Comparison of ENCODE assay signal across 19 cellular contexts in the genomic region with DNA sequence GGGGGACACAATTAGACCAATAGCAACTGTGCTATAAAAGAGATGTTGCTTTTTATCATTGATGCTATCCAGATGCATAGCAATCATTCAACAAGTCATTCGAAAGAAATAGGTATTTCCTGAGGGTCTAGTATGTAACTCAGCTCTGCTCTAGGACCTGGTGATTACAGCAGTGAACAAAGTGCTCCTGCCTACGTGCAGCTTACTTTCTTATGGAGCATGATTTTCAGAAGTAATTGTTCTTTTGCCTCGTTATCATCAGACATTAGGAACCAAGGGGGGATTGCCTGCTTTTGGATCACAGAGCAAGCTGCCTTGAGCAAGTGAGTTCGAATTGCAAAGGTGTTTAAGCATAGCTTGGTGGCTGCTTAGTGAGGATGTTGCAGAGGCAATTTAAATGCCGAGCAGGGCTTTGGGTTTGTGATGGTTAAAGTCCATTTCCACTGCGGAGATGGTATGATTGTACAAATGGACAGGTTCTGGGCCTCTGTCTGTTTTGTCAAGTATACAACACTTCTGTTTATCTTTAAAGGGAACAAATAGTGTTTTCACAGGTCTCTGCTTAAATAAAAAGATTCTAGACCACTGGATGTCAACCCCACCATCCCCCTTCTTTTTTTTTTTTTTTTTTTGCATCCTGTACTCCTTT. TPM values are rescaled to one million over a fixed set of nuclear protein-coding genes. Genes with fewer than 3 reads are reported as not detected.
DNase-seq lines count a peak whose midpoint lies in the region; ATAC-seq and TF ChIP-seq lines count a peak whose summit lies in the region.
"Had no signal": no experiment of that assay in that cellular context is flagged by ENCODE, and none has a peak within 500 bp of the region (broad histone marks: within the 10 kb centered on the region; RNA-seq: fewer than 3 reads in every experiment).

No MANE protein-coding gene starts in this region.

- peaks cover 31% of the 10 kb centered on the region for H3K9me3 Mint-ChIP-seq in Caco-2 (ENCODE audit: unreplicated experiment)
- H3K9me3 Mint-ChIP-seq: CD4-positive, alpha-beta T cell; CD8-positive, alpha-beta memory T cell had no signal

- WGBS in esophagus muscularis mucosa = 93% methylated on average over 6 of the region's 6 CpGs
- 71% methylated on average over 6 of the region's 6 CpGs for WGBS in liver

- peak overlapping the region; percentile 13 for H3K27ac Mint-ChIP-seq in Caco-2 (ENCODE audit: unreplicated experiment)
- H3K27ac Mint-ChIP-seq: B cell; CD4-positive, alpha-beta T cell; HFFc6 had no signal

- no peak for TF ChIP-seq RAD21 in liver (IDR thresholded peaks at IDR 0.05)

- peaks cover 6% of the 10 kb centered on the region for H3K36me3 Mint-ChIP-seq in Caco-2 (ENCODE audit: insufficient read depth, unreplicated experiment)
- H3K36me3 Mint-ChIP-seq: CD14-positive monocyte had no signal

- H3K4me1 Mint-ChIP-seq in Caco-2 (ENCODE audit: low read depth, unreplicated experiment) = peaks cover 26% of the 10 kb centered on the region

- no peak for ATAC-seq in HG03139 (IDR thresholded peaks at IDR 0.05; ENCODE audit: unreplicated experiment)

- POLR2A ChIA-PET in Caco-2 (lab: Charles Lee) = no interaction called here

- no peak for TF ChIP-seq CTCF in Caco-2 (IDR thresholded peaks at IDR 0.05; ENCODE audit: insufficient read depth in 1 of 2, low read depth in 1 of 2, low read length in 1 of 2, severe bottlenecking in 1 of 2, unreplicated experiment in 1 of 2)
- no peak for TF ChIP-seq CTCF in esophagus muscularis mucosa (IDR thresholded peaks at IDR 0.05)
- TF ChIP-seq CTCF in liver (IDR thresholded peaks at IDR 0.05; ENCODE audit: low read depth, low read length, missing input control) = no peak
- no peak for TF ChIP-seq CTCF in WERI-Rb-1 (IDR thresholded peaks at IDR 0.05; ENCODE audit: low read depth, low read length)
- TF ChIP-seq CTCF in colonic mucosa (IDR thresholded peaks at IDR 0.05) = no peak

- no peak for TF ChIP-seq POLR2A in esophagus muscularis mucosa (IDR thresholded peaks at IDR 0.05; ENCODE audit: low read depth)

- H3K9me3 ChIP-seq in Caco-2 (peaks cover 8% of the 10 kb centered on the region; the same call in 1 of the 2 replicates), esophagus muscularis mucosa (no peaks in the 10 kb centered on the region), liver (ENCODE audit: control insufficient read depth in 4 of 4, low read length in 3 of 4) (peaks cover 0 to 5% (median 4%) of the 10 kb centered on the region in 4 donors), WERI-Rb-1 (ENCODE audit: severe bottlenecking) (no peaks in the 10 kb centered on the region), colonic mucosa (no peaks in the 10 kb centered on the region)
- H3K9me3 ChIP-seq: HAP-1 had no signal

- H3K4me1 ChIP-seq in Caco-2 = peaks cover 13% of the 10 kb centered on the region
- H3K4me1 ChIP-seq in esophagus muscularis mucosa = no peaks in the 10 kb centered on the region
- H3K4me1 ChIP-seq in liver (ENCODE audit: control insufficient read depth in 4 of 4, insufficient read depth in 4 of 4, low read length in 3 of 4) = peaks cover 0 to 7% (median 0%) of the 10 kb centered on the region in 4 donors
- no peaks in the 10 kb centered on the region for H3K4me1 ChIP-seq in colonic mucosa
- H3K4me1 ChIP-seq: HAP-1 had no signal

- no peaks in the 10 kb centered on the region for H3K27me3 Mint-ChIP-seq in Caco-2 (ENCODE audit: insufficient read depth, unreplicated experiment)
- H3K27me3 Mint-ChIP-seq: B cell; CD4-positive, alpha-beta T cell; CD8-positive, alpha-beta memory T cell had no signal

- CTCF ChIA-PET in Caco-2 (lab: Charles Lee) = no interaction called here

- intact Hi-C loops in Caco-2 (cut with micrococcal nuclease; ENCODE audit: unreplicated experiment) (no loop called here), esophagus muscularis mucosa (cut with DNase I) (no loop called here), colonic mucosa (cut with DNase I) (no loop called here)

- no peaks in the 10 kb centered on the region for H3K36me3 ChIP-seq in Caco-2 (ENCODE audit: control insufficient read depth, insufficient read depth, low read length)
- H3K36me3 ChIP-seq in esophagus muscularis mucosa = no peaks in the 10 kb centered on the region
- no peaks in the 10 kb centered on the region for H3K36me3 ChIP-seq in liver (ENCODE audit: control insufficient read depth in 4 of 4, insufficient read depth in 3 of 4, low read depth in 1 of 4, low read length in 3 of 4)
- H3K36me3 ChIP-seq in WERI-Rb-1 = no peaks in the 10 kb centered on the region
- no peaks in the 10 kb centered on the region for H3K36me3 ChIP-seq in colonic mucosa
- H3K36me3 ChIP-seq: BLaER1, HAP-1 had no signal

- H3K4me3 Mint-ChIP-seq in Caco-2 (ENCODE audit: unreplicated experiment) = no peak overlapping the region
- H3K4me3 Mint-ChIP-seq: B cell; CD14-positive monocyte; CD4-positive, alpha-beta T cell; CD8-positive, alpha-beta memory T cell; HFFc6 had no signal

- no peak overlapping the region for H3K9ac ChIP-seq in liver (ENCODE audit: low read depth in 1 of 2, low read length in 2 of 2)
- no peak overlapping the region for H3K9ac ChIP-seq in colonic mucosa (ENCODE audit: low read depth in 2 of 2, low read length in 2 of 2)
- H3K9ac ChIP-seq: BLaER1 had no signal

- H3K27ac ChIP-seq in esophagus muscularis mucosa (replicated peaks in 1 of 4) = no peak overlapping the region
- H3K27ac ChIP-seq in liver (ENCODE audit: low read depth in 1 of 2, low read length in 2 of 2) = no peak overlapping the region
- H3K27ac ChIP-seq in WERI-Rb-1 = no peak overlapping the region
- H3K27ac ChIP-seq in colonic mucosa = no peak overlapping the region
- H3K27ac ChIP-seq: 22Rv1, BLaER1 had no signal

- no peak for TF ChIP-seq EP300 in esophagus muscularis mucosa (IDR thresholded peaks at IDR 0.05)

- peak in 1 of 2 experiments; percentile 18 for DNase-seq in Caco-2
- DNase-seq in esophagus muscularis mucosa (ENCODE audit: extremely low spot score) = peak; percentile 53
- no peak for DNase-seq in WERI-Rb-1
- DNase-seq in colonic mucosa = no peak
- DNase-seq: Calu3; CD4-positive, alpha-beta T cell; CD8-positive, alpha-beta memory T cell; DMS53; DMS79 treated with DMSO at 0.1 percent for 48 hours; GF-D8; GOT3; HFFc6 had no signal

- no TSS peak for BruUV-seq in Caco-2 (replicated peaks; lab: Mats Ljungman, UMichigan)

- H3K4me3 ChIP-seq in Caco-2 (ENCODE audit: low read depth, low read length) (no peak overlapping the region), esophagus muscularis mucosa (no peak overlapping the region), liver (ENCODE audit: low read depth in 1 of 3, low read length in 3 of 3) (no peak overlapping the region), WERI-Rb-1 (ENCODE audit: low read depth, low read length) (no peak overlapping the region), colonic mucosa (no peak overlapping the region)
- H3K4me3 ChIP-seq: BLaER1, HAP-1 had no signal

- no peaks in the 10 kb centered on the region for H3K27me3 ChIP-seq in Caco-2 (replicated peaks; ENCODE audit: control insufficient read depth, insufficient read depth, low read length)
- H3K27me3 ChIP-seq in esophagus muscularis mucosa = no peaks in the 10 kb centered on the region
- no peaks in the 10 kb centered on the region for H3K27me3 ChIP-seq in liver (ENCODE audit: control insufficient read depth in 4 of 4, insufficient read depth in 4 of 4, low read length in 3 of 4)
- H3K27me3 ChIP-seq in WERI-Rb-1 (ENCODE audit: insufficient read depth, low read depth, severe bottlenecking) = no peaks in the 10 kb centered on the region
- H3K27me3 ChIP-seq in colonic mucosa = no peaks in the 10 kb centered on the region
- H3K27me3 ChIP-seq: BLaER1 had no signal

TF ChIP-seq in liver, 16 proteins besides CTCF, POLR2A, EP300 and RAD21:
- TF ChIP-seq MAX (IDR thresholded peaks at IDR 0.05) = no peak
- peak; percentile 25 for TF ChIP-seq SP1 (IDR thresholded peaks at IDR 0.05)
- TF ChIP-seq HNF4A (conservative IDR thresholded peaks at IDR 0.05) = peak; percentile 64 to 71

RNA-seq across cellular contexts. Expression of gene WWOX, which starts 41.5 kb away (rescaled TPM):
- total RNA-seq in Caco-2 (2022) (45.0 and 47.8 TPM in 2 replicates), esophagus muscularis mucosa (10 to 100 TPM; 14.4 to 27.8 (median 15.4) TPM), liver (10 to 100 TPM; 17.5 to 46.0 TPM), colonic mucosa (10 to 100 TPM in 1 of 2 donors, 1 to 10 TPM in 1; 7.2 to 11.0 TPM)
- 10 to 100 TPM in 1 of 2 donors, 1 to 10 TPM in 1; 9.8 to 13.1 TPM for polyA plus RNA-seq in liver
